In genomic region chr3:195635898-195636685, GRCh38 we compare ENCODE assay signal across 10 cellular contexts. TPM values are rescaled to one million over a fixed set of nuclear protein-coding genes. Genes with fewer than 3 reads are reported as not detected.
DNase-seq lines count a peak whose midpoint lies in the region; ATAC-seq, FAIRE-seq and TF ChIP-seq lines count a peak whose summit lies in the region.
"Not testable (repeated sequence)": the region's sequence is repeated elsewhere in the genome, so short reads cannot be mapped to it uniquely, and the experiment has no call there.
"Had no signal": no experiment of that assay in that cellular context is flagged by ENCODE, and none has a peak within 500 bp of the region (broad histone marks: within the 10 kb centered on the region; RNA-seq: fewer than 3 reads in every experiment).

No MANE protein-coding gene starts in this region.

- CTCF ChIA-PET in activated CD4-positive, alpha-beta T cell treated with anti-CD3 and anti-CD28 coated beads, Interleukin-2, amount 10 ng/mL, durations not matched to agents 7 days and 5 days (lab: Charles Lee) = not testable (repeated sequence)

- H2AFZ ChIP-seq in Loucy (ENCODE audit: low read length) = not testable (repeated sequence)

- FAIRE-seq in pancreas (lab: Jason Lieb, UNC) = not testable (repeated sequence)

- H3K9me3 Mint-ChIP-seq in activated CD4-positive, alpha-beta T cell treated with anti-CD3 and anti-CD28 coated beads, Interleukin-2, amount 10 ng/mL, durations not matched to agents 7 days and 5 days = not testable (repeated sequence)

- not testable (repeated sequence) for H3K27me3 Mint-ChIP-seq in activated CD4-positive, alpha-beta T cell treated with anti-CD3 and anti-CD28 coated beads, Interleukin-2, amount 10 ng/mL, durations not matched to agents 7 days and 5 days

- peak overlapping the region; percentile 27 for H3K4me3 Mint-ChIP-seq in activated CD4-positive, alpha-beta T cell treated with anti-CD3 and anti-CD28 coated beads, Interleukin-2, amount 10 ng/mL, durations not matched to agents 7 days and 5 days

- not testable (repeated sequence) for TF ChIP-seq EP300 in upper lobe of left lung (IDR thresholded peaks at IDR 0.05)

- H3K27me3 ChIP-seq in DOHH2 (ENCODE audit: control insufficient read depth, low read length); Loucy (ENCODE audit: insufficient read depth, low read length, poor library complexity, severe bottlenecking); adipocyte (replicated peaks; ENCODE audit: control insufficient read depth, insufficient read depth, low read length); lower lobe of right lung (ENCODE audit: low read depth); pancreas; upper lobe of left lung: not testable (repeated sequence)

- H3K36me3 ChIP-seq in DOHH2 (ENCODE audit: control insufficient read depth, low read length); Loucy (ENCODE audit: insufficient read depth, low read length); adipocyte (ENCODE audit: control insufficient read depth, insufficient read depth, low read length, severe bottlenecking); lower lobe of right lung; pancreas; upper lobe of left lung: not testable (repeated sequence)

- H3K79me2 ChIP-seq in DOHH2 (ENCODE audit: control insufficient read depth, low read length); Loucy (ENCODE audit: insufficient read depth, low read length): not testable (repeated sequence)

- H3K27ac Mint-ChIP-seq in activated CD4-positive, alpha-beta T cell treated with anti-CD3 and anti-CD28 coated beads, Interleukin-2, amount 10 ng/mL, durations not matched to agents 7 days and 5 days = peak overlapping the region; percentile 57

- POLR2A ChIA-PET in activated CD4-positive, alpha-beta T cell treated with anti-CD3 and anti-CD28 coated beads, Interleukin-2, amount 10 ng/mL, durations not matched to agents 7 days and 5 days (lab: Charles Lee) = not testable (repeated sequence)

- intact Hi-C loops in lower lobe of right lung (cut with DNase I); pancreas (cut with DNase I): not testable (repeated sequence)

- not testable (repeated sequence) for DNase-seq in activated CD4-positive, alpha-beta T cell treated with anti-CD3 and anti-CD28 coated beads, Interleukin-2, amount 10 ng/mL, durations not matched to agents 7 days and 5 days; lower lobe of right lung; upper lobe of left lung
- DNase-seq in adipocyte (ENCODE audit: low read depth) (peak; percentile 14), fibroblast of mammary gland (ENCODE audit: low read depth) (peak; percentile 10), pancreas (peak in 4 of 6 donors; percentile 31 to 61 (median 39))

- peak overlapping the region; percentile 56 for H3K9ac ChIP-seq in Loucy (ENCODE audit: low read depth, low read length, poor library complexity, severe bottlenecking)
- not testable (repeated sequence) for H3K9ac ChIP-seq in adipocyte (ENCODE audit: low read length)

- H3K9me3 ChIP-seq in DOHH2 (ENCODE audit: control insufficient read depth, insufficient read depth, low read length); Loucy (ENCODE audit: insufficient read depth, low read depth, low read length); adipocyte (ENCODE audit: control insufficient read depth, low read length); lower lobe of right lung; pancreas; upper lobe of left lung: not testable (repeated sequence)

- H3K27ac ChIP-seq in DOHH2 (ENCODE audit: low read depth, low read length); lower lobe of right lung; pancreas; upper lobe of left lung: not testable (repeated sequence)

- H3K4me1 Mint-ChIP-seq in activated CD4-positive, alpha-beta T cell treated with anti-CD3 and anti-CD28 coated beads, Interleukin-2, amount 10 ng/mL, durations not matched to agents 7 days and 5 days = peaks cover 14% of the 10 kb centered on the region

- not testable (repeated sequence) for ATAC-seq in lower lobe of right lung; pancreas; upper lobe of left lung (ENCODE audit: low FRiP score in 2 of 2)

- 50 to 52% methylated on average over 12 to 20 of the region's 21 CpGs for WGBS in pancreas, 2 donors
- WGBS in upper lobe of left lung, 2 donors = 51 to 55% methylated on average over 7 to 14 of the region's 21 CpGs

- H4K20me1 ChIP-seq in DOHH2 (ENCODE audit: control insufficient read depth, insufficient read depth, low read depth, low read length); Loucy (ENCODE audit: insufficient read depth, low read length, poor library complexity, severe bottlenecking): not testable (repeated sequence)

- not testable (repeated sequence) for H3K36me3 Mint-ChIP-seq in activated CD4-positive, alpha-beta T cell treated with anti-CD3 and anti-CD28 coated beads, Interleukin-2, amount 10 ng/mL, durations not matched to agents 7 days and 5 days (ENCODE audit: low read depth)

- peak overlapping the region; percentile 62 for H3K4me3 ChIP-seq in DOHH2 (ENCODE audit: low read length)
- peak overlapping the region; percentile 62 for H3K4me3 ChIP-seq in Loucy (ENCODE audit: low read length, poor library complexity, severe bottlenecking)
- peak overlapping the region; percentile 54 for H3K4me3 ChIP-seq in adipocyte (ENCODE audit: low read length)
- H3K4me3 ChIP-seq in fibroblast of mammary gland (ENCODE audit: control insufficient read depth, low read depth, low read length) = peak overlapping the region; percentile 9
- peak overlapping the region; percentile 39 for H3K4me3 ChIP-seq in lower lobe of right lung
- peak overlapping the region in 1 of 4 donors; percentile 36 for H3K4me3 ChIP-seq in pancreas
- peak overlapping the region in 3 of 4 donors; percentile 17 to 37 (median 30) for H3K4me3 ChIP-seq in upper lobe of left lung

- H3K9me2 ChIP-seq in DOHH2 (replicated peaks; ENCODE audit: control insufficient read depth, low read length); Loucy (replicated peaks; ENCODE audit: low read depth, low read length): not testable (repeated sequence)

- TF ChIP-seq POLR2A in upper lobe of left lung (IDR thresholded peaks at IDR 0.05) = not testable (repeated sequence)

- H3K4me2 ChIP-seq in DOHH2 (ENCODE audit: low read length) (peak overlapping the region; percentile 55), Loucy (ENCODE audit: low read depth, low read length, poor library complexity, severe bottlenecking) (peak overlapping the region; percentile 66)

- not testable (repeated sequence) for H3K4me1 ChIP-seq in DOHH2 (ENCODE audit: control insufficient read depth, low read length); Loucy (ENCODE audit: insufficient read depth, low read length, poor library complexity, severe bottlenecking); adipocyte (ENCODE audit: control insufficient read depth, insufficient read depth, low read length); lower lobe of right lung; pancreas; upper lobe of left lung

- TF ChIP-seq CTCF in DOHH2 (IDR thresholded peaks at IDR 0.05; ENCODE audit: low read depth, low read length, poor library complexity, severe bottlenecking); Loucy (conservative IDR thresholded peaks at IDR 0.05; ENCODE audit: low read length); fibroblast of mammary gland (conservative IDR thresholded peaks at IDR 0.05; ENCODE audit: control insufficient read depth, insufficient read depth, low read depth, low read length); lower lobe of right lung (IDR thresholded peaks at IDR 0.05); pancreas (IDR thresholded peaks at IDR 0.05); upper lobe of left lung (IDR thresholded peaks at IDR 0.05): not testable (repeated sequence)

- not testable (repeated sequence) for H3F3A ChIP-seq in DOHH2 (ENCODE audit: control insufficient read depth, insufficient read depth); Loucy (ENCODE audit: low read depth)

RNA-seq across cellular contexts. Expression of gene APOD, which starts 52.4 kb away (rescaled TPM):
- total RNA-seq in activated CD4-positive, alpha-beta T cell treated with anti-CD3 and anti-CD28 coated beads, Interleukin-2, amount 10 ng/mL, durations not matched to agents 7 days and 5 days = not detected
- total RNA-seq in lower lobe of right lung (91.6 TPM), pancreas (100 to 1,000 TPM in 2 of 6 donors, 10 to 100 TPM in 4; 12.1 to 133 (median 54.6) TPM), upper lobe of left lung (100 to 1,000 TPM in 2 of 6 donors, 10 to 100 TPM in 4; 29.7 to 120 (median 67.4) TPM)
- 10 to 100 TPM; 47.9 to 75.7 TPM for polyA plus RNA-seq in pancreas
- total RNA-seq: cardiac muscle cell, Daoy had no signal

Comparison
In these comparisons a context has a peak if more than half of its experiments do, and no peak if none do; other contexts are left out.
1. RNA of gene APOD, which starts 52.4 kb away (total RNA-seq): 91.6 TPM in lower lobe of right lung (single experiment), 29.7 to 120 TPM in upper lobe of left lung and 12.1 to 133 TPM in pancreas; not detected in activated CD4-positive, alpha-beta T cell treated with anti-CD3 and anti-CD28 coated beads, Interleukin-2, amount 10 ng/mL, durations not matched to agents 7 days and 5 days; every median in the first group is over 10 times any median in the second.